Comparison of ENCODE assay signal across 8 cellular contexts in genomic region chr10:72254891-72255568, GRCh38. TPM values are rescaled to one million over a fixed set of nuclear protein-coding genes. Genes with fewer than 3 reads are reported as not detected.
A peak's percentile ranks its signal among the peaks of the same experiment; 100 is the strongest.
DNase-seq lines count a peak whose midpoint lies in the region; ATAC-seq and TF ChIP-seq lines count a peak whose summit lies in the region.

No MANE protein-coding gene starts in this region.

- H3K36me3 ChIP-seq in mesodermal cell (ENCODE audit: control insufficient read depth, insufficient read depth, low read length) (no peaks in the 10 kb centered on the region), thyroid gland (no peaks in the 10 kb centered on the region)

- H3K27ac ChIP-seq in mesodermal cell (ENCODE audit: low read depth, low read length, severe bottlenecking) (peak overlapping the region; percentile 75), thyroid gland (peak overlapping the region; percentile 97 to 99 (median 98))

- H3K9me3 ChIP-seq in mesodermal cell (ENCODE audit: control insufficient read depth, low read length) = no peaks in the 10 kb centered on the region
- no peaks in the 10 kb centered on the region for H3K9me3 ChIP-seq in thyroid gland

- TF ChIP-seq POLR2A in erythroblast (IDR thresholded peaks at IDR 0.05; ENCODE audit: low read length) = peak; percentile 66
- TF ChIP-seq POLR2A in thyroid gland (IDR thresholded peaks at IDR 0.05) = peak in 1 of 2 donors; percentile 75

- WGBS in mesodermal cell (ENCODE audit: insufficient coverage in 2 of 2), 2 experiments = 13 to 16% methylated on average over 10 to 13 of the region's 14 CpGs
- 14 to 15% methylated on average over 12 to 14 of the region's 14 CpGs for WGBS in thyroid gland, 2 donors

- H3K4me3 ChIP-seq in mesodermal cell (ENCODE audit: extremely low read depth, insufficient read depth, low read length, poor library complexity, severe bottlenecking) (no peak overlapping the region), thyroid gland (replicated peaks in 1 of 3) (no peak overlapping the region)

- H3K4me1 ChIP-seq in mesodermal cell (ENCODE audit: control insufficient read depth, insufficient read depth, low read length, poor library complexity, severe bottlenecking) (peaks cover 13% of the 10 kb centered on the region), thyroid gland (peaks cover 56 to 89% of the 10 kb centered on the region in 2 donors)

- no peak for ATAC-seq in GM18498 (IDR thresholded peaks at IDR 0.05; ENCODE audit: unreplicated experiment)

- no peak for TF ChIP-seq CTCF in thyroid gland (IDR thresholded peaks at IDR 0.05)

- DNase-seq in DMS153 (lab: John Stamatoyannopoulos, UW) (peak; percentile 20), DMS153 treated with DMSO at 0.1 percent for 48 hours (lab: John Stamatoyannopoulos, UW; ENCODE audit: unreplicated experiment) (no peak), NCI-H1092 (lab: John Stamatoyannopoulos, UW) (peak; percentile 23), erythroblast (lab: John Stamatoyannopoulos, UW) (peak; percentile 63 to 64), thyroid gland (peak; percentile 95 to 96)
- peak; percentile 49 to 53 for DNase-seq in activated CD4-positive, alpha-beta T cell treated with anti-CD3 and anti-CD28 coated beads, Interleukin-2, amount 50 U/mL, for 48 hours

- intact Hi-C loops in thyroid gland (cut with DNase I) = no loop called here

- H3K27me3 ChIP-seq in thyroid gland = no peaks in the 10 kb centered on the region

RNA-seq across cellular contexts. Expression of gene DDIT4, which starts 18.7 kb away (rescaled TPM):
- polyA plus RNA-seq in mesodermal cell (2013, experiment 1 of 2) = 56.3 TPM
- polyA plus RNA-seq in mesodermal cell (2013, experiment 2 of 2) = 59.6 TPM
- 100 to 1,000 TPM in 3 of 4 donors, 10 to 100 TPM in 1; 93.0 to 309 (median 134) TPM for total RNA-seq in thyroid gland

RNA-seq across cellular contexts. Expression of gene ASCC1, which starts 39.0 kb away (rescaled TPM):
- 34.4 TPM for polyA plus RNA-seq in mesodermal cell (2013, experiment 1 of 2)
- polyA plus RNA-seq in mesodermal cell (2013, experiment 2 of 2) = 39.1 TPM
- 10 to 100 TPM; 26.7 to 30.3 (median 28.1) TPM for total RNA-seq in thyroid gland

RNA-seq across cellular contexts. Expression of gene ANAPC16, which starts 39.2 kb away (rescaled TPM):
- polyA plus RNA-seq in mesodermal cell (2013, experiment 1 of 2) = 64.0 TPM
- polyA plus RNA-seq in mesodermal cell (2013, experiment 2 of 2) = 65.5 TPM
- total RNA-seq in thyroid gland = 100 to 1,000 TPM; 100 to 214 (median 129) TPM
